ENCODE assay signal across 11 cellular contexts in genomic region chr6:16136086-16136485, GRCh38. TPM values are rescaled to one million over a fixed set of nuclear protein-coding genes. Genes with fewer than 3 reads are reported as not detected.
DNase-seq lines count a peak whose midpoint lies in the region; ATAC-seq and TF ChIP-seq lines count a peak whose summit lies in the region.
"Had no signal": no experiment of that assay in that cellular context is flagged by ENCODE, and none has a peak within 500 bp of the region (broad histone marks: within the 10 kb centered on the region; RNA-seq: fewer than 3 reads in every experiment).

No MANE protein-coding gene starts in this region.

- peak overlapping the region; percentile 98 for H3K27ac Mint-ChIP-seq in activated T-helper 17 cell treated with anti-CD3 and anti-CD28 coated beads, Interleukin-2, amount 50 U/mL, for 72 hours
- H3K27ac Mint-ChIP-seq in natural killer cell treated with Interleukin-12 subunit alpha and Interleukin-12 subunit beta and Interleukin-15 and Interleukin-18, amount 100 ng/mL, for 72 hours, result peak overlapping the region; percentile 53 to 89
- H3K27ac Mint-ChIP-seq: dendritic cell treated with granulocyte-macrophage colony-stimulating factor and Interleukin-4, amounts not matched to agents 40 ng/mL and 50 ng/mL, for 4 days had no signal

- no peaks in the 10 kb centered on the region for H3K27me3 Mint-ChIP-seq in activated T-helper 17 cell treated with anti-CD3 and anti-CD28 coated beads, Interleukin-2, amount 50 U/mL, for 72 hours
- H3K27me3 Mint-ChIP-seq in natural killer cell treated with Interleukin-12 subunit alpha and Interleukin-12 subunit beta and Interleukin-15 and Interleukin-18, amount 100 ng/mL, for 72 hours, result no peaks in the 10 kb centered on the region
- H3K27me3 Mint-ChIP-seq: dendritic cell treated with granulocyte-macrophage colony-stimulating factor and Interleukin-4, amounts not matched to agents 40 ng/mL and 50 ng/mL, for 4 days had no signal

- H3K9me3 Mint-ChIP-seq in activated T-helper 17 cell treated with anti-CD3 and anti-CD28 coated beads, Interleukin-2, amount 50 U/mL, for 72 hours, result no peaks in the 10 kb centered on the region
- H3K9me3 Mint-ChIP-seq in natural killer cell treated with Interleukin-12 subunit alpha and Interleukin-12 subunit beta and Interleukin-15 and Interleukin-18, amount 100 ng/mL, for 72 hours, result no peaks in the 10 kb centered on the region
- H3K9me3 Mint-ChIP-seq: dendritic cell treated with granulocyte-macrophage colony-stimulating factor and Interleukin-4, amounts not matched to agents 40 ng/mL and 50 ng/mL, for 4 days had no signal

- peak; percentile 40 for ATAC-seq in activated T-helper 17 cell treated with anti-CD3 and anti-CD28 coated beads, Interleukin-2, amount 50 U/mL, for 72 hours (replicated peaks)
- no peak for ATAC-seq in natural killer cell treated with Interleukin-12 subunit alpha and Interleukin-12 subunit beta and Interleukin-15 and Interleukin-18, amount 100 ng/mL, for 72 hours
- no peak for ATAC-seq in HG03135 (IDR thresholded peaks at IDR 0.05; ENCODE audit: unreplicated experiment)

- H3K36me3 Mint-ChIP-seq in activated T-helper 17 cell treated with anti-CD3 and anti-CD28 coated beads, Interleukin-2, amount 50 U/mL, for 72 hours (ENCODE audit: low read depth), result peaks cover 50% of the 10 kb centered on the region
- peaks cover 10% of the 10 kb centered on the region for H3K36me3 Mint-ChIP-seq in natural killer cell treated with Interleukin-12 subunit alpha and Interleukin-12 subunit beta and Interleukin-15 and Interleukin-18, amount 100 ng/mL, for 72 hours

- H3K27ac ChIP-seq in uterus, result peak overlapping the region; percentile 18 to 31
- H3K27ac ChIP-seq: RWPE1 had no signal

- H3K4me3 ChIP-seq in uterus, result no peak overlapping the region

- H3K4me1 ChIP-seq in uterus, result peaks cover 0 to 36% of the 10 kb centered on the region in 2 donors

- H3K36me3 ChIP-seq in uterus, result no peaks in the 10 kb centered on the region

- no peaks in the 10 kb centered on the region for H3K9me3 ChIP-seq in uterus

- intact Hi-C loops in uterus (cut with DNase I; ENCODE audit: low total_unique reads), result no loop called here

- no peak for TF ChIP-seq POLR2A in uterus (IDR thresholded peaks at IDR 0.05)

- DNase-seq in stimulated activated CD4-positive, alpha-beta T cell treated with anti-CD3 and anti-CD28 coated beads, Interleukin-12 subunit alpha, Interleukin-12 subunit beta, amount 100 ng/mL, for 4 hours, result peak; percentile 12
- DNase-seq in stimulated activated CD4-positive, alpha-beta T cell treated with anti-CD3 and anti-CD28 coated beads, Interleukin-2, amount 100 ng/mL, for 48 hours, result no peak
- no peak for DNase-seq in natural killer cell treated with Interleukin-12 subunit alpha and Interleukin-12 subunit beta and Interleukin-15 and Interleukin-18, amount 100 ng/mL, for 72 hours (ENCODE audit: low spot score)
- DNase-seq in uterus, result no peak
- DNase-seq in COR-L47 (lab: John Stamatoyannopoulos, UW), result no peak
- no peak for DNase-seq in NCI-H82 treated with DMSO at 0.1 percent for 48 hours (lab: John Stamatoyannopoulos, UW; ENCODE audit: unreplicated experiment)
- DNase-seq: head of caudate nucleus had no signal

- H3K4me1 Mint-ChIP-seq in activated T-helper 17 cell treated with anti-CD3 and anti-CD28 coated beads, Interleukin-2, amount 50 U/mL, for 72 hours, result peaks cover 48% of the 10 kb centered on the region
- peaks cover 59 to 83% of the 10 kb centered on the region in 2 donors for H3K4me1 Mint-ChIP-seq in natural killer cell treated with Interleukin-12 subunit alpha and Interleukin-12 subunit beta and Interleukin-15 and Interleukin-18, amount 100 ng/mL, for 72 hours (ENCODE audit: low read depth in 2 of 2)

- peak overlapping the region; percentile 87 for H3K4me3 Mint-ChIP-seq in activated T-helper 17 cell treated with anti-CD3 and anti-CD28 coated beads, Interleukin-2, amount 50 U/mL, for 72 hours
- H3K4me3 Mint-ChIP-seq in natural killer cell treated with Interleukin-12 subunit alpha and Interleukin-12 subunit beta and Interleukin-15 and Interleukin-18, amount 100 ng/mL, for 72 hours, result peak overlapping the region; percentile 73
- H3K4me3 Mint-ChIP-seq: dendritic cell treated with granulocyte-macrophage colony-stimulating factor and Interleukin-4, amounts not matched to agents 40 ng/mL and 50 ng/mL, for 4 days had no signal

- H3K27me3 ChIP-seq in uterus, result no peaks in the 10 kb centered on the region

- no peak for TF ChIP-seq CTCF in uterus (IDR thresholded peaks at IDR 0.05)

RNA-seq across cellular contexts. Expression of gene MYLIP, which starts 7.2 kb away (rescaled TPM):
- 1 to 10 TPM; 5.4 to 6.0 TPM for total RNA-seq in activated T-helper 17 cell treated with anti-CD3 and anti-CD28 coated beads, Interleukin-2, amount 50 U/mL, for 72 hours
- total RNA-seq in natural killer cell treated with Interleukin-12 subunit alpha and Interleukin-12 subunit beta and Interleukin-15 and Interleukin-18, amount 100 ng/mL, for 72 hours, result 10 to 100 TPM; 12.2 to 18.1 TPM
- 10 to 100 TPM; 11.5 to 79.2 (median 58.7) TPM for total RNA-seq in uterus
